ENCODE assay signal across 32 cellular contexts in genomic region chr5:164317676-164318075, GRCh38.
"Had no signal": no experiment of that assay in that cellular context is flagged by ENCODE, and none has a peak within 500 bp of the region (broad histone marks: within the 10 kb centered on the region; RNA-seq: fewer than 3 reads in every experiment).

No MANE protein-coding gene starts in this region.

- DNase-seq: activated B cell treated with CpG ODN at 0.5 μM for 24 hours; activated CD4-positive, alpha-beta memory T cell treated with anti-CD3 and anti-CD28 coated beads, Interleukin-2, amount 10 ng/mL, durations not matched to agents 7 days and 5 days; activated CD4-positive, alpha-beta T cell treated with anti-CD3 and anti-CD28 coated beads for 4 hours; activated CD4-positive, alpha-beta T cell treated with anti-CD3 and anti-CD28 coated beads, Interleukin-2, amount 10 ng/mL, durations not matched to agents 24 days and 14 days; activated CD4-positive, alpha-beta T cell treated with anti-CD3 and anti-CD28 coated beads, Interleukin-2, amount 50 U/mL, for 1 hour; activated CD4-positive, alpha-beta T cell treated with anti-CD3 and anti-CD28 coated beads, Interleukin-2, amount 50 U/mL, for 4 hours; activated CD4-positive, CD25-positive, alpha-beta regulatory T cell treated with anti-CD3 and anti-CD28 coated beads, Interleukin-2, amount 50 U/mL, for 72 hours; activated CD8-positive, alpha-beta memory T cell treated with anti-CD3 and anti-CD28 coated beads for 24 hours; activated CD8-positive, alpha-beta memory T cell treated with anti-CD3 and anti-CD28 coated beads, Interleukin-2, amount 10 ng/mL, durations not matched to agents 7 days and 5 days; activated CD8-positive, alpha-beta memory T cell treated with anti-CD3 and anti-CD28 coated beads, Interleukin-2, amount 50 U/mL, for 48 hours; activated CD8-positive, alpha-beta T cell treated with anti-CD3 and anti-CD28 coated beads, Interleukin-2, amount 10 ng/mL, durations not matched to agents 7 days and 5 days; activated effector memory CD4-positive, alpha-beta T cell treated with Interleukin-2 at 50 U/mL for 16 hours; activated gamma-delta T cell; activated naive CD4-positive, alpha-beta T cell treated with anti-CD3 and anti-CD28 coated beads, Interleukin-2, amount 10 ng/mL, durations not matched to agents 7 days and 5 days; activated naive CD4-positive, alpha-beta T cell treated with Interleukin-2 at 50 U/mL for 16 hours; activated naive CD8-positive, alpha-beta T cell treated with anti-CD3 and anti-CD28 coated beads, Interleukin-2, amount 10 ng/mL, durations not matched to agents 7 days and 5 days; activated naive CD8-positive, alpha-beta T cell treated with anti-CD3 and anti-CD28 coated beads, Interleukin-2, amount 50 U/mL, for 24 hours; activated T-cell treated with anti-CD3 and anti-CD28 coated beads, Interleukin-2, amount 50 U/mL, for 24 hours; activated T-cell treated with anti-CD3 and anti-CD28 coated beads, Interleukin-2, amount 50 U/mL, for 48 hours; amygdala; anterior cingulate cortex; brain microvascular endothelial cell; caudate nucleus; cerebellar nuclear complex; T-helper 1 cell; T-helper 2 cell; T-helper 9 cell had no signal

- H3K27ac ChIP-seq: ascending aorta, brain microvascular endothelial cell, breast epithelium, cardiac muscle cell, VCaP had no signal

- H3K27me3 ChIP-seq: ascending aorta, brain microvascular endothelial cell, breast epithelium, cardiac muscle cell had no signal

- H3K4me1 ChIP-seq: ascending aorta, breast epithelium had no signal

- H3K36me3 ChIP-seq: ascending aorta, brain microvascular endothelial cell, breast epithelium, cardiac muscle cell had no signal

- ATAC-seq: activated CD8-positive, alpha-beta memory T cell treated with anti-CD3 and anti-CD28 coated beads, Interleukin-2, amount 10 ng/mL, durations not matched to agents 7 days and 5 days; activated CD8-positive, alpha-beta T cell treated with anti-CD3 and anti-CD28 coated beads, Interleukin-2, amount 10 ng/mL, durations not matched to agents 7 days and 5 days; activated naive CD8-positive, alpha-beta T cell treated with anti-CD3 and anti-CD28 coated beads, Interleukin-2, amount 50 U/mL, for 24 hours had no signal

- H3K4me3 ChIP-seq: ascending aorta, breast epithelium, cardiac muscle cell had no signal

- FAIRE-seq: TTC549 had no signal

- H3K9me3 ChIP-seq: ascending aorta, breast epithelium had no signal
